8 cellular contexts compared by ENCODE assay signal in genomic region chr19:49875177-49875576, GRCh38. TPM values are rescaled to one million over a fixed set of nuclear protein-coding genes. Genes with fewer than 3 reads are reported as not detected.
DNase-seq lines count a peak whose midpoint lies in the region; ATAC-seq and TF ChIP-seq lines count a peak whose summit lies in the region.

No MANE protein-coding gene starts in this region.

- CTCF ChIA-PET in AG04449 (lab: Yijun Ruan, JAX), result interaction anchor here (0.5 to 1.6 kb wide), 2 partner anchors 10 to 626 kb away, joined by 3 read pairs; no protein-coding TSS in a partner anchor
- CTCF ChIA-PET in naive thymus-derived CD4-positive, alpha-beta T cell (lab: Charles Lee), result no interaction called here

- H3K4me3 Mint-ChIP-seq in naive thymus-derived CD4-positive, alpha-beta T cell, result no peak overlapping the region
- H3K4me3 Mint-ChIP-seq in natural killer cell treated with Interleukin-12 subunit alpha and Interleukin-12 subunit beta and Interleukin-15 and Interleukin-18, amount 100 ng/mL, for 72 hours, result no peak overlapping the region

- H2AFZ ChIP-seq in KMS-11 (ENCODE audit: low read depth), result no peak overlapping the region

- H3K27me3 ChIP-seq in KMS-11 (ENCODE audit: insufficient read depth, low read depth) (no peaks in the 10 kb centered on the region), ectodermal cell (ENCODE audit: control insufficient read depth, insufficient read depth, low read length, poor library complexity, severe bottlenecking) (no peaks in the 10 kb centered on the region)
- H3K27me3 ChIP-seq in naive thymus-derived CD4-positive, alpha-beta T cell (ENCODE audit: control insufficient read depth in 2 of 2, insufficient read depth in 2 of 2, low read length in 2 of 2), result no peaks in the 10 kb centered on the region

- intact Hi-C loops in naive thymus-derived CD4-positive, alpha-beta T cell (cut with micrococcal nuclease), result loop anchor here (5.0 to 10.0 kb wide), 5 partner anchors 283 to 1253 kb away; partner anchors contain the start of genes DBP (in 1 of the 2) and PRR12 (in 1 of the 2)

- H3K9ac ChIP-seq in KMS-11, result peak overlapping the region; percentile 94; the same call in 1 of the 2 replicates

- peaks cover 0 to 12% (median 5%) of the 10 kb centered on the region in 5 donors for H3K36me3 Mint-ChIP-seq in naive thymus-derived CD4-positive, alpha-beta T cell
- no peaks in the 10 kb centered on the region for H3K36me3 Mint-ChIP-seq in natural killer cell treated with Interleukin-12 subunit alpha and Interleukin-12 subunit beta and Interleukin-15 and Interleukin-18, amount 100 ng/mL, for 72 hours

- H3K4me2 ChIP-seq in KMS-11, result peak overlapping the region; percentile 81

- H3K36me3 ChIP-seq in KMS-11 (ENCODE audit: insufficient read depth) (no peaks in the 10 kb centered on the region), ectodermal cell (ENCODE audit: control insufficient read depth, insufficient read depth, low read length) (peaks cover 2% of the 10 kb centered on the region)
- H3K36me3 ChIP-seq in naive thymus-derived CD4-positive, alpha-beta T cell (ENCODE audit: control insufficient read depth in 2 of 3, insufficient read depth in 3 of 3, low read length in 3 of 3), result peaks cover 0 to 16% (median 2%) of the 10 kb centered on the region in 3 experiments

- H3K4me1 Mint-ChIP-seq in naive thymus-derived CD4-positive, alpha-beta T cell, result peaks cover 32 to 48% (median 38%) of the 10 kb centered on the region in 7 donors
- peaks cover 31 to 34% of the 10 kb centered on the region in 2 donors for H3K4me1 Mint-ChIP-seq in natural killer cell treated with Interleukin-12 subunit alpha and Interleukin-12 subunit beta and Interleukin-15 and Interleukin-18, amount 100 ng/mL, for 72 hours (ENCODE audit: low read depth in 2 of 2)

- H3K79me2 ChIP-seq in KMS-11 (ENCODE audit: insufficient read depth, low read depth), result peaks cover 23% of the 10 kb centered on the region

- no peaks in the 10 kb centered on the region for H3K27me3 Mint-ChIP-seq in naive thymus-derived CD4-positive, alpha-beta T cell
- H3K27me3 Mint-ChIP-seq in natural killer cell treated with Interleukin-12 subunit alpha and Interleukin-12 subunit beta and Interleukin-15 and Interleukin-18, amount 100 ng/mL, for 72 hours, result no peaks in the 10 kb centered on the region

- peaks cover 0 to 1% (median 0%) of the 10 kb centered on the region in 11 donors for H3K9me3 Mint-ChIP-seq in naive thymus-derived CD4-positive, alpha-beta T cell
- H3K9me3 Mint-ChIP-seq in natural killer cell treated with Interleukin-12 subunit alpha and Interleukin-12 subunit beta and Interleukin-15 and Interleukin-18, amount 100 ng/mL, for 72 hours, result no peaks in the 10 kb centered on the region

- H3K27ac ChIP-seq in KMS-11 (peak overlapping the region; percentile 94; the same call in 1 of the 2 replicates), ectodermal cell (ENCODE audit: insufficient read depth, low read depth, low read length, poor library complexity, severe bottlenecking) (no peak overlapping the region)
- H3K27ac ChIP-seq in naive thymus-derived CD4-positive, alpha-beta T cell (ENCODE audit: low read depth, low read length), result peak overlapping the region; percentile 97

- H3K27ac Mint-ChIP-seq in naive thymus-derived CD4-positive, alpha-beta T cell, result peak overlapping the region in 6 of 9 donors; percentile 21 to 85 (median 70)
- H3K27ac Mint-ChIP-seq in natural killer cell treated with Interleukin-12 subunit alpha and Interleukin-12 subunit beta and Interleukin-15 and Interleukin-18, amount 100 ng/mL, for 72 hours, result no peak overlapping the region

- peak overlapping the region; percentile 100 for H3K4me3 ChIP-seq in AG04449 (ENCODE audit: low read depth, low read length)
- H3K4me3 ChIP-seq in KMS-11 (IDR thresholded peaks at IDR 0.05; ENCODE audit: insufficient read depth, low read depth, low read length), result no peak overlapping the region
- peak overlapping the region; percentile 91 for H3K4me3 ChIP-seq in ectodermal cell (ENCODE audit: insufficient read depth, low read depth, low read length)
- no peak overlapping the region for H3K4me3 ChIP-seq in naive thymus-derived CD4-positive, alpha-beta T cell (ENCODE audit: low read length)

- DNase-seq in AG04449 (ENCODE audit: low read depth, low spot score) (no peak), NCI-H1930 (lab: John Stamatoyannopoulos, UW) (no peak)
- DNase-seq in naive thymus-derived CD4-positive, alpha-beta T cell, result no peak
- DNase-seq in natural killer cell treated with Interleukin-12 subunit alpha and Interleukin-12 subunit beta and Interleukin-15 and Interleukin-18, amount 100 ng/mL, for 72 hours (ENCODE audit: low spot score), result no peak

- H3K9me3 ChIP-seq in ectodermal cell (ENCODE audit: control insufficient read depth, low read length), result no peaks in the 10 kb centered on the region
- H3K9me3 ChIP-seq in naive thymus-derived CD4-positive, alpha-beta T cell (ENCODE audit: control insufficient read depth in 2 of 3, low read length in 3 of 3), result no peaks in the 10 kb centered on the region

- POLR2A ChIA-PET in AG04449 (lab: Yijun Ruan, JAX), result interaction anchor here (2.0 kb wide), 1 partner anchor 16 kb away, joined by 7 read pairs; no protein-coding TSS in a partner anchor
- POLR2A ChIA-PET in naive thymus-derived CD4-positive, alpha-beta T cell (lab: Charles Lee), result interaction anchor here (0.8 to 3.7 kb wide), 9 partner anchors 7 to 975 kb away, joined by 3 to 47 read pairs (median 18); partner anchors contain the start of genes ATF5, FUZ, MED25 and NUP62

- H3K4me1 ChIP-seq in KMS-11 (ENCODE audit: low read depth, poor library complexity, severe bottlenecking), result peaks cover 28% of the 10 kb centered on the region
- H3K4me1 ChIP-seq in ectodermal cell (ENCODE audit: control insufficient read depth, insufficient read depth, low read length), result peaks cover 6% of the 10 kb centered on the region
- H3K4me1 ChIP-seq in naive thymus-derived CD4-positive, alpha-beta T cell (ENCODE audit: control insufficient read depth in 2 of 2, insufficient read depth in 2 of 2, low read length in 2 of 2), result peaks cover 17 to 28% of the 10 kb centered on the region in 2 donors

- TF ChIP-seq CTCF in AG04449 (IDR thresholded peaks at IDR 0.05; ENCODE audit: insufficient read depth, low read length, missing control alignments) (no peak), KMS-11 (conservative IDR thresholded peaks at IDR 0.05; ENCODE audit: low read depth, low read length) (no peak)

- WGBS in ectodermal cell, 2 experiments, result 89 to 93% methylated on average over 4 of the region's 4 CpGs

- H4K20me1 ChIP-seq in KMS-11 (ENCODE audit: insufficient read depth), result no peaks in the 10 kb centered on the region

- ATAC-seq in naive thymus-derived CD4-positive, alpha-beta T cell, result no peak
- ATAC-seq in HG03135 (IDR thresholded peaks at IDR 0.05; ENCODE audit: unreplicated experiment), result no peak
- ATAC-seq in GM18519 (IDR thresholded peaks at IDR 0.05; ENCODE audit: low FRiP score, unreplicated experiment), result no peak
- ATAC-seq in natural killer cell treated with Interleukin-12 subunit alpha and Interleukin-12 subunit beta and Interleukin-15 and Interleukin-18, amount 100 ng/mL, for 72 hours, result no peak

RNA-seq across cellular contexts. Expression of gene AKT1S1, which starts 2.0 kb away (rescaled TPM):
- polyA plus RNA-seq in ectodermal cell (2013, experiment 1 of 4), result 63.7 TPM
- 55.4 TPM for polyA plus RNA-seq in ectodermal cell (2013, experiment 2 of 4)
- 42.5 TPM for polyA plus RNA-seq in ectodermal cell (2013, experiment 3 of 4)
- polyA plus RNA-seq in ectodermal cell (2013, experiment 4 of 4), result 45.5 TPM
- 10 to 100 TPM; 15.9 to 25.7 (median 21.2) TPM for total RNA-seq in naive thymus-derived CD4-positive, alpha-beta T cell
- polyA plus RNA-seq in naive thymus-derived CD4-positive, alpha-beta T cell, result 1 to 10 TPM; 4.7 to 5.8 TPM
- 10 to 100 TPM; 16.8 to 32.1 TPM for total RNA-seq in natural killer cell treated with Interleukin-12 subunit alpha and Interleukin-12 subunit beta and Interleukin-15 and Interleukin-18, amount 100 ng/mL, for 72 hours

RNA-seq across cellular contexts. Expression of gene TBC1D17, which starts 2.3 kb away (rescaled TPM):
- polyA plus RNA-seq in ectodermal cell (2013, experiment 1 of 4), result 45.7 TPM
- polyA plus RNA-seq in ectodermal cell (2013, experiment 2 of 4), result 42.6 TPM
- polyA plus RNA-seq in ectodermal cell (2013, experiment 3 of 4), result 37.5 TPM
- polyA plus RNA-seq in ectodermal cell (2013, experiment 4 of 4), result 41.5 TPM
- 100 to 1,000 TPM in 1 of 5 experiments, 10 to 100 TPM in 4; 42.9 to 106 (median 53.0) TPM for total RNA-seq in naive thymus-derived CD4-positive, alpha-beta T cell
- polyA plus RNA-seq in naive thymus-derived CD4-positive, alpha-beta T cell, result 10 to 100 TPM; 11.6 to 22.2 TPM
- total RNA-seq in natural killer cell treated with Interleukin-12 subunit alpha and Interleukin-12 subunit beta and Interleukin-15 and Interleukin-18, amount 100 ng/mL, for 72 hours, result 10 to 100 TPM; 26.0 to 34.0 TPM

RNA-seq across cellular contexts. Expression of gene PNKP, which starts 7.8 kb away (rescaled TPM):
- polyA plus RNA-seq in ectodermal cell (2013, experiment 1 of 4), result 90.3 TPM
- polyA plus RNA-seq in ectodermal cell (2013, experiment 2 of 4), result 80.0 TPM
- polyA plus RNA-seq in ectodermal cell (2013, experiment 3 of 4), result 69.7 TPM
- polyA plus RNA-seq in ectodermal cell (2013, experiment 4 of 4), result 72.5 TPM
- total RNA-seq in naive thymus-derived CD4-positive, alpha-beta T cell, result 100 to 1,000 TPM; 141 to 174 (median 154) TPM
- polyA plus RNA-seq in naive thymus-derived CD4-positive, alpha-beta T cell, result 10 to 100 TPM; 19.4 to 24.8 TPM
- 100 to 1,000 TPM; 146 to 205 TPM for total RNA-seq in natural killer cell treated with Interleukin-12 subunit alpha and Interleukin-12 subunit beta and Interleukin-15 and Interleukin-18, amount 100 ng/mL, for 72 hours

RNA-seq across cellular contexts. Expression of gene IL4I1, which starts 21.5 kb away (rescaled TPM):
- polyA plus RNA-seq in ectodermal cell (2013, experiment 1 of 4), result 1.3 TPM
- polyA plus RNA-seq in ectodermal cell (2013, experiment 2 of 4), result 0.62 TPM
- 0.43 TPM for polyA plus RNA-seq in ectodermal cell (2013, experiment 3 of 4)
- polyA plus RNA-seq in ectodermal cell (2013, experiment 4 of 4), result 0.61 TPM
- 1 to 10 TPM; 1.2 to 6.8 (median 1.9) TPM for total RNA-seq in naive thymus-derived CD4-positive, alpha-beta T cell
- polyA plus RNA-seq in naive thymus-derived CD4-positive, alpha-beta T cell, result not detected
- 10 to 100 TPM in 1 of 2 donors, 1 to 10 TPM in 1; 2.4 to 15.1 TPM for total RNA-seq in natural killer cell treated with Interleukin-12 subunit alpha and Interleukin-12 subunit beta and Interleukin-15 and Interleukin-18, amount 100 ng/mL, for 72 hours

RNA-seq across cellular contexts. Expression of gene PTOV1, which starts 24.2 kb away (rescaled TPM):
- polyA plus RNA-seq in ectodermal cell (2013, experiment 1 of 4), result 404 TPM
- polyA plus RNA-seq in ectodermal cell (2013, experiment 2 of 4), result 396 TPM
- 337 TPM for polyA plus RNA-seq in ectodermal cell (2013, experiment 3 of 4)
- 359 TPM for polyA plus RNA-seq in ectodermal cell (2013, experiment 4 of 4)
- total RNA-seq in naive thymus-derived CD4-positive, alpha-beta T cell, result 100 to 1,000 TPM in 4 of 5 experiments, 10 to 100 TPM in 1; 92.8 to 170 (median 160) TPM
- 10 to 100 TPM; 49.0 to 68.6 TPM for polyA plus RNA-seq in naive thymus-derived CD4-positive, alpha-beta T cell
- 10 to 100 TPM; 64.6 to 78.0 TPM for total RNA-seq in natural killer cell treated with Interleukin-12 subunit alpha and Interleukin-12 subunit beta and Interleukin-15 and Interleukin-18, amount 100 ng/mL, for 72 hours

Comparison
In these comparisons a context has a peak if more than half of its experiments do, and no peak if none do; other contexts are left out.
1. H3K4me3 ChIP-seq: peak in AG04449 (single experiment) and ectodermal cell (single experiment); none in KMS-11 (single experiment) and naive thymus-derived CD4-positive, alpha-beta T cell (single experiment).
2. H3K27ac Mint-ChIP-seq: peak in naive thymus-derived CD4-positive, alpha-beta T cell (6 of 9); none in natural killer cell treated with Interleukin-12 subunit alpha and Interleukin-12 subunit beta and Interleukin-15 and Interleukin-18, amount 100 ng/mL, for 72 hours (0 of 2).